ENCODE assay signal across 8 cellular contexts in the genomic region with DNA sequence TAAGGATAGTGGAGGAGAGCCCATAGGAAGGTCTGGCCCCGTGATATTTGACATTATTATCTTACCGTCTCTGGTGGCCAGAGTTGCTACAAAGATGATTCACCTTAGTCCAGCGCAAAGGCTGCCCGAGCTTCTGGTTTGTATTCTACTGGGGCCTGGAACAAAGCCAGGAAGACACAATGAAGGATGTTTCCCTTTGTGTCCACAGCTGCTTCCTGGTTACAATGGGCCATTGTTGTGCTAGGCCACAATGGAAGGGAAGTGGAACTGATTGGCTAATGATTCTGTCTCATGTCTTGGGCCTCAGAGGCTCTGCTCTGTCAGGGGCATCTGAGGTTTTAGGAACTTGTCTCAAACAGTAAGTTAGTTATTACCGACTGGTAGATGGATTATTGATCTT.
DNase-seq lines count a peak whose midpoint lies in the region; ATAC-seq, FAIRE-seq and TF ChIP-seq lines count a peak whose summit lies in the region.

No MANE protein-coding gene starts in this region.

- no peaks in the 10 kb centered on the region for H3K27me3 ChIP-seq in tibial artery

- ATAC-seq in GM18511 (IDR thresholded peaks at IDR 0.05; ENCODE audit: unreplicated experiment) = peak; percentile 90
- peak; percentile 86 for ATAC-seq in HG03064 (IDR thresholded peaks at IDR 0.05; ENCODE audit: low read depth, unreplicated experiment)
- ATAC-seq in Right ventricle myocardium inferior = peak; percentile 77

- TF ChIP-seq POLR2A in GM12892 (IDR thresholded peaks at IDR 0.05; ENCODE audit: low read depth, low read length) = no peak

- TF ChIP-seq CTCF in tibial artery (IDR thresholded peaks at IDR 0.05) = no peak

- H3K36me3 ChIP-seq in tibial artery = no peaks in the 10 kb centered on the region

- no peaks in the 10 kb centered on the region for H3K4me1 ChIP-seq in tibial artery

- H3K27ac ChIP-seq in tibial artery = no peak overlapping the region

- no peaks in the 10 kb centered on the region for H3K9me3 ChIP-seq in tibial artery

- no peak overlapping the region for H3K4me3 ChIP-seq in tibial artery

- intact Hi-C loops in Right ventricle myocardium inferior (cut with DNase I) = no loop called here
- intact Hi-C loops in tibial artery (cut with DNase I; ENCODE audit: low total_unique reads) = no loop called here

- peak; percentile 61 for DNase-seq in RCC 7860 (ENCODE audit: low spot score)
- DNase-seq in Right ventricle myocardium inferior (ENCODE audit: missing footprints) = no peak
- DNase-seq in tibial artery = peak; percentile 65 to 67
- no peak for DNase-seq in GM12892 (ENCODE audit: insufficient read length)
- no peak for DNase-seq in AG08395 (ENCODE audit: low spot score)
- no peak for DNase-seq in RKO (ENCODE audit: low spot score)

- FAIRE-seq in RCC 7860 (lab: Jason Lieb, UNC) (no peak), GM12892 (lab: Jason Lieb, UNC) (no peak)

Comparison
In these comparisons a context has a peak if more than half of its experiments do, and no peak if none do; other contexts are left out.
1. DNase-seq: peak in RCC 7860 (single experiment) and tibial artery (2 of 2); none in Right ventricle myocardium inferior (single experiment), GM12892 (single experiment), AG08395 (single experiment) and RKO (single experiment).
2. Peak in every context shown above with its lines, with median percentiles within 50 percentile points of each other: ATAC-seq.